In the genomic region with DNA sequence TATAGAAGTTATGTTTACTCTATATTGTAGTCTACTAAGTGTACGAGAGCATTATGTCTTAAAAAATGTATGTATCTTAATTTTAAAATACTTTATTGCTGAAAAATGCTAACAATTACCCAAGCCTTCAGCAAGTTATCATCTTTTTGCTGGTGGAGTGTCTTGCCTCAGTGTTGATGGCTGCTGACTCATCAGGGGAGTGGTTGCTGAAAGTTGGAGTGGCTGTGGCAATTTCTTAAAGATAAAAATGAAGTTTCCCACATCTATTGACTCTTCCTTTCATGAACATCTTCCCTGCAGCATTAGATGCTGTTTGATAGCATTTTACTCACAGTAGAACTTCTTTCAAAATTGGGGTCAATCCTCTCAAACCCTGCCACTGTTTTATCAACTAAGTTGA, we compare ENCODE assay signal across 20 cellular contexts.
A peak's percentile ranks its signal among the peaks of the same experiment; 100 is the strongest.
DNase-seq lines count a peak whose midpoint lies in the region; ATAC-seq and TF ChIP-seq lines count a peak whose summit lies in the region.
"Had no signal": no experiment of that assay in that cellular context is flagged by ENCODE, and none has a peak within 500 bp of the region (broad histone marks: within the 10 kb centered on the region; RNA-seq: fewer than 3 reads in every experiment).

No MANE protein-coding gene starts in this region.

- H3K4me3 ChIP-seq in fibroblast of pulmonary artery (replicated peaks; ENCODE audit: low read depth, low read length): no peak overlapping the region
- H3K4me3 ChIP-seq: left lung, mucosa of descending colon, right atrium auricular region, SJCRH30 had no signal

- DNase-seq in stimulated activated CD4-positive, alpha-beta T cell treated with anti-CD3 and anti-CD28 coated beads, Interleukin-15, amount 100 ng/mL, for 24 hours: peak; percentile 24
- DNase-seq in stimulated activated CD4-positive, alpha-beta T cell treated with anti-CD3 and anti-CD28 coated beads, Interleukin-4, amount 100 ng/mL, for 24 hours: no peak
- DNase-seq in activated CD4-positive, alpha-beta memory T cell treated with anti-CD3 and anti-CD28 coated beads for 36 hours: peak; percentile 20
- DNase-seq in fibroblast of pulmonary artery (ENCODE audit: low read depth): peak; percentile 41
- no peak for DNase-seq in NCI-H2196 treated with DMSO at 0.1 percent for 48 hours (lab: John Stamatoyannopoulos, UW; ENCODE audit: unreplicated experiment)
- no peak for DNase-seq in activated naive CD4-positive, alpha-beta T cell (lab: John Stamatoyannopoulos, UW)
- DNase-seq: activated T-cell treated with anti-CD3 and anti-CD28 coated beads, Interleukin-2, amount 50 U/mL, for 48 hours; CD4-positive, alpha-beta memory T cell; central memory CD4-positive, alpha-beta T cell; DND-41; effector memory CD8-positive, alpha-beta T cell; foreskin melanocyte; left lung; mucosa of descending colon; NCI-H1694 treated with DMSO at 0.1 percent for 48 hours; SJCRH30 had no signal

- H3K9me3 Mint-ChIP-seq in activated CD4-positive, alpha-beta memory T cell treated with anti-CD3 and anti-CD28 coated beads for 36 hours: no peaks in the 10 kb centered on the region
- H3K9me3 Mint-ChIP-seq: effector memory CD8-positive, alpha-beta T cell; stimulated activated naive CD8-positive, alpha-beta T cell treated with anti-CD3 and anti-CD28 coated beads, Interleukin-15, Interleukin-2, amounts not matched to agents 100 ng/mL and 50 ng/mL, for 24 hours had no signal

- no peaks in the 10 kb centered on the region for H3K27me3 Mint-ChIP-seq in activated CD4-positive, alpha-beta memory T cell treated with anti-CD3 and anti-CD28 coated beads for 36 hours
- H3K27me3 Mint-ChIP-seq: effector memory CD8-positive, alpha-beta T cell; stimulated activated naive CD8-positive, alpha-beta T cell treated with anti-CD3 and anti-CD28 coated beads, Interleukin-15, Interleukin-2, amounts not matched to agents 100 ng/mL and 50 ng/mL, for 24 hours had no signal

- no peak for ATAC-seq in GM19397 (IDR thresholded peaks at IDR 0.05; ENCODE audit: unreplicated experiment)
- ATAC-seq in esophagus mucosa: no peak
- ATAC-seq: effector memory CD8-positive, alpha-beta T cell; left lung; mucosa of descending colon had no signal

- H3K4me1 Mint-ChIP-seq in activated CD4-positive, alpha-beta memory T cell treated with anti-CD3 and anti-CD28 coated beads for 36 hours (ENCODE audit: low read depth): peaks cover 22% of the 10 kb centered on the region

- CTCF ChIA-PET in activated CD4-positive, alpha-beta memory T cell treated with anti-CD3 and anti-CD28 coated beads for 36 hours (lab: Charles Lee): no interaction called here

- H3K36me3 Mint-ChIP-seq in activated CD4-positive, alpha-beta memory T cell treated with anti-CD3 and anti-CD28 coated beads for 36 hours: no peaks in the 10 kb centered on the region
- H3K36me3 Mint-ChIP-seq: CD4-positive, alpha-beta memory T cell had no signal

- H3K27ac Mint-ChIP-seq in activated CD4-positive, alpha-beta memory T cell treated with anti-CD3 and anti-CD28 coated beads for 36 hours: no peak overlapping the region
- H3K27ac Mint-ChIP-seq: CD4-positive, alpha-beta memory T cell; stimulated activated naive CD8-positive, alpha-beta T cell treated with anti-CD3 and anti-CD28 coated beads, Interleukin-15, Interleukin-2, amounts not matched to agents 100 ng/mL and 50 ng/mL, for 24 hours had no signal

- no peak for TF ChIP-seq CTCF in fibroblast of pulmonary artery (IDR thresholded peaks at IDR 0.05; ENCODE audit: low read length, missing control alignments)

- POLR2A ChIA-PET in activated CD4-positive, alpha-beta memory T cell treated with anti-CD3 and anti-CD28 coated beads for 36 hours (lab: Charles Lee): no interaction called here

- intact Hi-C loops in activated CD4-positive, alpha-beta memory T cell treated with anti-CD3 and anti-CD28 coated beads for 36 hours (cut with micrococcal nuclease): no loop called here

- H3K4me3 Mint-ChIP-seq in activated CD4-positive, alpha-beta memory T cell treated with anti-CD3 and anti-CD28 coated beads for 36 hours: no peak overlapping the region
- H3K4me3 Mint-ChIP-seq: CD4-positive, alpha-beta memory T cell; effector memory CD8-positive, alpha-beta T cell; stimulated activated naive CD8-positive, alpha-beta T cell treated with anti-CD3 and anti-CD28 coated beads, Interleukin-15, Interleukin-2, amounts not matched to agents 100 ng/mL and 50 ng/mL, for 24 hours had no signal

Comparison
In these comparisons a context has a peak if more than half of its experiments do, and no peak if none do; other contexts are left out.
1. DNase-seq: peak in stimulated activated CD4-positive, alpha-beta T cell treated with anti-CD3 and anti-CD28 coated beads, Interleukin-15, amount 100 ng/mL, for 24 hours (single experiment), activated CD4-positive, alpha-beta memory T cell treated with anti-CD3 and anti-CD28 coated beads for 36 hours (single experiment) and fibroblast of pulmonary artery (single experiment); none in stimulated activated CD4-positive, alpha-beta T cell treated with anti-CD3 and anti-CD28 coated beads, Interleukin-4, amount 100 ng/mL, for 24 hours (single experiment), NCI-H2196 treated with DMSO at 0.1 percent for 48 hours (single experiment) and activated naive CD4-positive, alpha-beta T cell (0 of 4).